In genomic region chrX:31099536-31100090, GRCh38 we compare ENCODE assay signal across 10 cellular contexts. TPM values are rescaled to one million over a fixed set of nuclear protein-coding genes. Genes with fewer than 3 reads are reported as not detected.
DNase-seq lines count a peak whose midpoint lies in the region; ATAC-seq and TF ChIP-seq lines count a peak whose summit lies in the region.
"Had no signal": no experiment of that assay in that cellular context is flagged by ENCODE, and none has a peak within 500 bp of the region (broad histone marks: within the 10 kb centered on the region; RNA-seq: fewer than 3 reads in every experiment).

No MANE protein-coding gene starts in this region.

- H3K4me3 ChIP-seq in coronary artery (no peak overlapping the region), right lobe of liver (no peak overlapping the region)

- peak; percentile 39 for DNase-seq in GM13977 (ENCODE audit: low spot score)
- DNase-seq in activated T-helper 2 cell treated with anti-CD3 and anti-CD28 coated beads, Interferon-gamma antibody, Interleukin-2, Interleukin-4, amounts not matched to agents 10 μg/mL and 5 μg/mL and 100 μg/mL, durations not matched to agents 14 hours and 24 hours and 36 hours (ENCODE audit: low spot score), result peak; percentile 9
- DNase-seq in naive thymus-derived CD8-positive, alpha-beta T cell, result no peak
- no peak for DNase-seq in Ammon's horn (ENCODE audit: low spot score)
- DNase-seq in coronary artery (ENCODE audit: low spot score), result no peak
- DNase-seq in right lobe of liver, result no peak
- DNase-seq: hypothalamus, NCI-H345 had no signal

- intact Hi-C loops in activated T-helper 2 cell treated with anti-CD3 and anti-CD28 coated beads, Interferon-gamma antibody, Interleukin-2, Interleukin-4, amounts not matched to agents 10 μg/mL and 5 μg/mL and 100 μg/mL, durations not matched to agents 14 hours and 24 hours and 36 hours (cut with micrococcal nuclease), result loop anchor here (1.0 to 10.0 kb wide), 5 partner anchors 37 to 447 kb away; partner anchors contain the start of gene GK
- intact Hi-C loops in right lobe of liver (cut with DNase I), result no loop called here

- POLR2A ChIA-PET in naive thymus-derived CD8-positive, alpha-beta T cell (lab: Charles Lee), result no interaction called here

- no peaks in the 10 kb centered on the region for H3K9me3 ChIP-seq in right lobe of liver

- H3K4me3 Mint-ChIP-seq in activated T-helper 2 cell treated with anti-CD3 and anti-CD28 coated beads, Interferon-gamma antibody, Interleukin-2, Interleukin-4, amounts not matched to agents 10 μg/mL and 5 μg/mL and 100 μg/mL, durations not matched to agents 14 hours and 24 hours and 36 hours (ENCODE audit: low read depth), result no peak overlapping the region
- H3K4me3 Mint-ChIP-seq in naive thymus-derived CD8-positive, alpha-beta T cell, result no peak overlapping the region

- in situ Hi-C loops in GM13977 (cut with MboI; ENCODE audit: low pct_unique_long_range_greater_than_20kb, low sequenced_read_pairs, unreplicated experiment), result no loop called here

- no peaks in the 10 kb centered on the region for H3K4me1 ChIP-seq in right lobe of liver

- WGBS in right lobe of liver (ENCODE audit: insufficient coverage, low coverage, low lambda C conversion rate, missing lambda C conversion rate), result 41% methylated on average over 2 of the region's 2 CpGs

- H3K4me1 Mint-ChIP-seq in activated T-helper 2 cell treated with anti-CD3 and anti-CD28 coated beads, Interferon-gamma antibody, Interleukin-2, Interleukin-4, amounts not matched to agents 10 μg/mL and 5 μg/mL and 100 μg/mL, durations not matched to agents 14 hours and 24 hours and 36 hours (ENCODE audit: low read depth), result peaks cover 2% of the 10 kb centered on the region
- H3K4me1 Mint-ChIP-seq in naive thymus-derived CD8-positive, alpha-beta T cell, result no peaks in the 10 kb centered on the region

- TF ChIP-seq CTCF in GM13977 (IDR thresholded peaks at IDR 0.05; ENCODE audit: extremely low read depth, insufficient read depth, missing control alignments) (no peak), coronary artery (IDR thresholded peaks at IDR 0.05) (no peak), right lobe of liver (IDR thresholded peaks at IDR 0.05) (no peak)

- H3K27me3 Mint-ChIP-seq in activated T-helper 2 cell treated with anti-CD3 and anti-CD28 coated beads, Interferon-gamma antibody, Interleukin-2, Interleukin-4, amounts not matched to agents 10 μg/mL and 5 μg/mL and 100 μg/mL, durations not matched to agents 14 hours and 24 hours and 36 hours (ENCODE audit: low read depth), result peaks cover 2% of the 10 kb centered on the region
- peaks cover 0 to 2% (median 0%) of the 10 kb centered on the region in 5 donors for H3K27me3 Mint-ChIP-seq in naive thymus-derived CD8-positive, alpha-beta T cell

- no peaks in the 10 kb centered on the region for H3K36me3 Mint-ChIP-seq in activated T-helper 2 cell treated with anti-CD3 and anti-CD28 coated beads, Interferon-gamma antibody, Interleukin-2, Interleukin-4, amounts not matched to agents 10 μg/mL and 5 μg/mL and 100 μg/mL, durations not matched to agents 14 hours and 24 hours and 36 hours (ENCODE audit: low read depth)
- no peaks in the 10 kb centered on the region for H3K36me3 Mint-ChIP-seq in naive thymus-derived CD8-positive, alpha-beta T cell

- no peaks in the 10 kb centered on the region for H3K36me3 ChIP-seq in right lobe of liver

- H3K27ac ChIP-seq in coronary artery, result no peak overlapping the region
- H3K27ac ChIP-seq in right lobe of liver, result no peak overlapping the region

- H3K9me3 Mint-ChIP-seq in activated T-helper 2 cell treated with anti-CD3 and anti-CD28 coated beads, Interferon-gamma antibody, Interleukin-2, Interleukin-4, amounts not matched to agents 10 μg/mL and 5 μg/mL and 100 μg/mL, durations not matched to agents 14 hours and 24 hours and 36 hours, result peaks cover 5% of the 10 kb centered on the region
- peaks cover 0 to 7% (median 0%) of the 10 kb centered on the region in 9 donors for H3K9me3 Mint-ChIP-seq in naive thymus-derived CD8-positive, alpha-beta T cell

- peak; percentile 76 for ATAC-seq in GM19452 (IDR thresholded peaks at IDR 0.05; ENCODE audit: unreplicated experiment)
- peak; percentile 75 for ATAC-seq in HG03159 (IDR thresholded peaks at IDR 0.05; ENCODE audit: unreplicated experiment)
- no peak for ATAC-seq in naive thymus-derived CD8-positive, alpha-beta T cell
- no peak for ATAC-seq in right lobe of liver

- H3K27ac Mint-ChIP-seq in activated T-helper 2 cell treated with anti-CD3 and anti-CD28 coated beads, Interferon-gamma antibody, Interleukin-2, Interleukin-4, amounts not matched to agents 10 μg/mL and 5 μg/mL and 100 μg/mL, durations not matched to agents 14 hours and 24 hours and 36 hours, result no peak overlapping the region
- no peak overlapping the region for H3K27ac Mint-ChIP-seq in naive thymus-derived CD8-positive, alpha-beta T cell

- no peaks in the 10 kb centered on the region for H3K27me3 ChIP-seq in right lobe of liver

- TF ChIP-seq POLR2A in right lobe of liver (IDR thresholded peaks at IDR 0.05), result no peak

RNA-seq across cellular contexts. Expression of gene FTHL17, which starts 27.8 kb away (rescaled TPM):
- not detected in 2 replicates for total RNA-seq in activated T-helper 2 cell treated with anti-CD3 and anti-CD28 coated beads, Interferon-gamma antibody, Interleukin-2, Interleukin-4, amounts not matched to agents 10 μg/mL and 5 μg/mL and 100 μg/mL, durations not matched to agents 14 hours and 24 hours and 36 hours
- total RNA-seq in naive thymus-derived CD8-positive, alpha-beta T cell, result not detected
- polyA plus RNA-seq in naive thymus-derived CD8-positive, alpha-beta T cell, result not detected
- total RNA-seq in right lobe of liver, result not detected

Comparison
In these comparisons a context has a peak if more than half of its experiments do, and no peak if none do; other contexts are left out.
1. DNase-seq: peak in GM13977 (single experiment) and activated T-helper 2 cell treated with anti-CD3 and anti-CD28 coated beads, Interferon-gamma antibody, Interleukin-2, Interleukin-4, amounts not matched to agents 10 μg/mL and 5 μg/mL and 100 μg/mL, durations not matched to agents 14 hours and 24 hours and 36 hours (single experiment); none in naive thymus-derived CD8-positive, alpha-beta T cell (0 of 10), Ammon's horn (single experiment), coronary artery (single experiment) and right lobe of liver (0 of 3).
2. ATAC-seq: peak in GM19452 (single experiment) and HG03159 (single experiment); none in naive thymus-derived CD8-positive, alpha-beta T cell (0 of 2) and right lobe of liver (0 of 4).